8 cellular contexts compared by ENCODE assay signal in genomic region chr6:106979435-106979884, GRCh38. TPM values are rescaled to one million over a fixed set of nuclear protein-coding genes. Genes with fewer than 3 reads are reported as not detected.
DNase-seq lines count a peak whose midpoint lies in the region; ATAC-seq and TF ChIP-seq lines count a peak whose summit lies in the region.

No MANE protein-coding gene starts in this region.

- no peak overlapping the region for H3K27ac ChIP-seq in caudate nucleus (ENCODE audit: low read depth, low read length)

- peak; percentile 96 for TF ChIP-seq CTCF in kidney epithelial cell (IDR thresholded peaks at IDR 0.05; ENCODE audit: insufficient read depth, low read length, poor library complexity, severe bottlenecking)

- H3K4me3 ChIP-seq in kidney epithelial cell (ENCODE audit: low read depth, low read length) = no peak overlapping the region

- peak; percentile 48 for ATAC-seq in HG02759 (IDR thresholded peaks at IDR 0.05; ENCODE audit: unreplicated experiment)
- ATAC-seq in GM18520 (IDR thresholded peaks at IDR 0.05; ENCODE audit: unreplicated experiment) = no peak

- H3K27me3 ChIP-seq in kidney epithelial cell (ENCODE audit: control insufficient read depth, insufficient read depth, low read length) = no peaks in the 10 kb centered on the region

- DNase-seq in COR-L47 (lab: John Stamatoyannopoulos, UW) = peak; percentile 45
- DNase-seq in NCI-H2196 (lab: John Stamatoyannopoulos, UW; ENCODE audit: unreplicated experiment) = peak; percentile 92
- peak; percentile 62 for DNase-seq in activated CD4-positive, CD25-positive, alpha-beta regulatory T cell treated with anti-CD3 and anti-CD28 coated beads, Interleukin-2, amount 50 U/mL, for 16 hours (ENCODE audit: low read depth, low spot score)
- peak in 59 of 61 donors; percentile 2 to 84 (median 56) for DNase-seq in caudate nucleus (lab: John Stamatoyannopoulos, UW)
- DNase-seq in kidney epithelial cell (ENCODE audit: low read depth) = peak; percentile 37
- peak; percentile 71 to 78 for DNase-seq in stimulated activated CD4-positive, alpha-beta T cell treated with anti-CD3 and anti-CD28 coated beads, Interleukin-1b, Interleukin-23, amount 100 ng/mL, for 4 hours (ENCODE audit: low read depth in 2 of 2)

- H3K36me3 ChIP-seq in kidney epithelial cell (ENCODE audit: control insufficient read depth, insufficient read depth, low read length) = no peaks in the 10 kb centered on the region

RNA-seq across cellular contexts. Expression of gene CD24, which starts 4.9 kb away (rescaled TPM):
- total RNA-seq in kidney epithelial cell = 562 and 578 TPM in 2 replicates

RNA-seq across cellular contexts. Expression of gene MTRES1, which starts 48.5 kb away (rescaled TPM):
- 15.8 and 18.9 TPM in 2 replicates for total RNA-seq in kidney epithelial cell

Comparison
In these comparisons a context has a peak if more than half of its experiments do, and no peak if none do; other contexts are left out.
1. DNase-seq: peak in every context shown above with its lines; median percentile 92 in NCI-H2196; 74 in stimulated activated CD4-positive, alpha-beta T cell treated with anti-CD3 and anti-CD28 coated beads, Interleukin-1b, Interleukin-23, amount 100 ng/mL, for 4 hours; 62 in activated CD4-positive, CD25-positive, alpha-beta regulatory T cell treated with anti-CD3 and anti-CD28 coated beads, Interleukin-2, amount 50 U/mL, for 16 hours; 56 in caudate nucleus; 45 in COR-L47; 37 in kidney epithelial cell.